In the genomic region with DNA sequence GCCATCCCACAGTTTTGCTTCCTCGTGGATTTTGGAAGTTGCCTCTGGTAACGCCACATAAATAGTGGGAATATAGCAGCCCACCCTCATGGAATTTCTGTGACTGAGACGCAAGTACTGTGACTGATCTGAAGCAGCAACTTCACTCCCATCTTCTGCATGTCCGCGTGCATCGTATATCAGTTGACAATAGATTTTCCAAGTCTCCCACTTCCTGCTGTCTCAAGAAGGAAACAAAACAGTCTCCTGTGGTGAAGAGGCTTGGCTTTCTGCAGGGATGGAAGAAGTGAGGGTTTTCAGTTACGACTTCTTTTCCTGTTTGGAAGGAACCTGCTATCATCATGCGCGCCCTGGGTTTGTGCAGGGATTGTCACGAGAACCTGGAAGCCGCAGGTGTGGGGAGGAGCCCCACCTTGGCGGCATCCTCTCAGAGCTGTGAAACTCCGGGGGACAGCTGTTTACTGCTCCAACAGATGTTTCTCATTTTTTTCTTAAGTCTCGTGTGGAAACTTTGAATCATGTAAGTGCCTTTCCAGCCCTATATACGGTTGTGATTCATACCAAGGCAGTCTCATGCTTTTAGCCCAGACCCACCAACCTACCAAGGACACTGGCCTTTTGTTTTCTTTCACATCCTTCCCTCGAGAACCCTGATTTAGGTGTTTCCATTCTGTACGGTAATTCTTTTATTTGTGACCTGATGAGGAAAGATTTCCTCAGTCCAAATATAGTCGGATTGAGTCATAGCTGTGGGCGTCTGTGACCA, we compare ENCODE assay signal across 8 cellular contexts. TPM values are rescaled to one million over a fixed set of nuclear protein-coding genes. Genes with fewer than 3 reads are reported as not detected.
DNase-seq lines count a peak whose midpoint lies in the region; TF ChIP-seq lines count a peak whose summit lies in the region.

No MANE protein-coding gene starts in this region.

- H3F3A ChIP-seq in smooth muscle cell (ENCODE audit: low read depth), result peaks cover 8% of the 10 kb centered on the region

- no peak overlapping the region; the same call in 1 of the 2 replicates for H3K27ac ChIP-seq in SJSA1
- H3K27ac ChIP-seq in smooth muscle cell (ENCODE audit: low read depth), result peak overlapping the region; percentile 70
- H3K27ac ChIP-seq in Karpas-422 (ENCODE audit: low read length), result no peak overlapping the region

- no peaks in the 10 kb centered on the region for H3K79me2 ChIP-seq in smooth muscle cell (ENCODE audit: low read depth)
- no peaks in the 10 kb centered on the region for H3K79me2 ChIP-seq in Karpas-422 (ENCODE audit: low read length)

- H3K9ac ChIP-seq in smooth muscle cell (ENCODE audit: low read depth) (peak overlapping the region; percentile 2), Karpas-422 (ENCODE audit: low read length) (no peak overlapping the region)

- H3K9me2 ChIP-seq in Karpas-422 (replicated peaks; ENCODE audit: insufficient read depth, low read length), result no peaks in the 10 kb centered on the region

- DNase-seq in ELR (ENCODE audit: low read depth) (peak; percentile 64), SJSA1 (ENCODE audit: low read depth in 1 of 2, low spot score in 2 of 2) (peak; percentile 46 to 50), choroid plexus epithelial cell (ENCODE audit: low read depth) (peak; percentile 90), smooth muscle cell (lab: John Stamatoyannopoulos, UW; ENCODE audit: unreplicated experiment) (no peak), Karpas-422 (no peak), GOT3 (lab: John Stamatoyannopoulos, UW) (no peak), pons (ENCODE audit: low spot score) (no peak), SKM-1 (lab: John Stamatoyannopoulos, UW; ENCODE audit: unreplicated experiment) (no peak)

- H3K4me3 ChIP-seq in SJSA1, result no peak overlapping the region
- H3K4me3 ChIP-seq in choroid plexus epithelial cell (ENCODE audit: low read depth, low read length), result peak overlapping the region; percentile 19
- no peak overlapping the region for H3K4me3 ChIP-seq in smooth muscle cell
- H3K4me3 ChIP-seq in Karpas-422 (ENCODE audit: low read length), result no peak overlapping the region

- H3K36me3 ChIP-seq in SJSA1, result no peaks in the 10 kb centered on the region
- no peaks in the 10 kb centered on the region for H3K36me3 ChIP-seq in smooth muscle cell (ENCODE audit: low read depth)
- no peaks in the 10 kb centered on the region for H3K36me3 ChIP-seq in Karpas-422 (ENCODE audit: insufficient read depth, low read length)

- TF ChIP-seq CTCF in choroid plexus epithelial cell (conservative IDR thresholded peaks at IDR 0.05; ENCODE audit: low read depth, low read length) (no peak), smooth muscle cell (IDR thresholded peaks at IDR 0.05; ENCODE audit: borderline replicate concordance, insufficient read depth, poor library complexity, severe bottlenecking) (no peak)

- H3K4me1 ChIP-seq in SJSA1 (replicated peaks), result peaks cover 23% of the 10 kb centered on the region
- peaks cover 4% of the 10 kb centered on the region for H3K4me1 ChIP-seq in smooth muscle cell (ENCODE audit: low read depth)
- peaks cover 12% of the 10 kb centered on the region for H3K4me1 ChIP-seq in Karpas-422 (ENCODE audit: low read length)

- peak overlapping the region; percentile 50 for H3K4me2 ChIP-seq in smooth muscle cell
- no peak overlapping the region for H3K4me2 ChIP-seq in Karpas-422 (ENCODE audit: low read depth, low read length, poor library complexity, severe bottlenecking)

- H2AFZ ChIP-seq in smooth muscle cell (ENCODE audit: low read depth) (peak overlapping the region; percentile 4), Karpas-422 (ENCODE audit: low read length) (no peak overlapping the region)

- H3K9me3 ChIP-seq in SJSA1 (replicated peaks), result no peaks in the 10 kb centered on the region
- no peaks in the 10 kb centered on the region for H3K9me3 ChIP-seq in smooth muscle cell (replicated peaks; ENCODE audit: low read depth)
- no peaks in the 10 kb centered on the region for H3K9me3 ChIP-seq in Karpas-422 (ENCODE audit: low read length)

- 41% methylated on average over 19 of the region's 19 CpGs for WGBS in smooth muscle cell (ENCODE audit: low lambda C conversion rate)

- H3K27me3 ChIP-seq in SJSA1 (replicated peaks) (no peaks in the 10 kb centered on the region), smooth muscle cell (ENCODE audit: low read depth) (no peaks in the 10 kb centered on the region), Karpas-422 (ENCODE audit: low read length) (no peaks in the 10 kb centered on the region)

- H4K20me1 ChIP-seq in smooth muscle cell (ENCODE audit: low read depth), result no peaks in the 10 kb centered on the region
- H4K20me1 ChIP-seq in Karpas-422 (ENCODE audit: insufficient read depth, low read depth, low read length), result no peaks in the 10 kb centered on the region

RNA-seq across cellular contexts. Expression of a gene that starts 57.5 kb away (rescaled TPM):
- total RNA-seq in SJSA1 (2014; rRNA removed; shearing (Covaris generic)), result 35.1 and 53.5 TPM in 2 replicates
- total RNA-seq in smooth muscle cell, result 177 and 196 TPM in 2 replicates
- polyA plus RNA-seq in smooth muscle cell, result 169 and 188 TPM in 2 replicates
- total RNA-seq in Karpas-422 (2014; rRNA removed; shearing (Covaris generic); ENCODE audit: low replicate concordance), result 28.7 and 33.0 TPM in 2 replicates

Comparison
In these comparisons a context has a peak if more than half of its experiments do, and no peak if none do; other contexts are left out.
1. DNase-seq: peak in ELR (single experiment), SJSA1 (2 of 2) and choroid plexus epithelial cell (single experiment); none in smooth muscle cell (single experiment), Karpas-422 (single experiment), GOT3 (single experiment), pons (single experiment) and SKM-1 (single experiment).